In the genomic region with DNA sequence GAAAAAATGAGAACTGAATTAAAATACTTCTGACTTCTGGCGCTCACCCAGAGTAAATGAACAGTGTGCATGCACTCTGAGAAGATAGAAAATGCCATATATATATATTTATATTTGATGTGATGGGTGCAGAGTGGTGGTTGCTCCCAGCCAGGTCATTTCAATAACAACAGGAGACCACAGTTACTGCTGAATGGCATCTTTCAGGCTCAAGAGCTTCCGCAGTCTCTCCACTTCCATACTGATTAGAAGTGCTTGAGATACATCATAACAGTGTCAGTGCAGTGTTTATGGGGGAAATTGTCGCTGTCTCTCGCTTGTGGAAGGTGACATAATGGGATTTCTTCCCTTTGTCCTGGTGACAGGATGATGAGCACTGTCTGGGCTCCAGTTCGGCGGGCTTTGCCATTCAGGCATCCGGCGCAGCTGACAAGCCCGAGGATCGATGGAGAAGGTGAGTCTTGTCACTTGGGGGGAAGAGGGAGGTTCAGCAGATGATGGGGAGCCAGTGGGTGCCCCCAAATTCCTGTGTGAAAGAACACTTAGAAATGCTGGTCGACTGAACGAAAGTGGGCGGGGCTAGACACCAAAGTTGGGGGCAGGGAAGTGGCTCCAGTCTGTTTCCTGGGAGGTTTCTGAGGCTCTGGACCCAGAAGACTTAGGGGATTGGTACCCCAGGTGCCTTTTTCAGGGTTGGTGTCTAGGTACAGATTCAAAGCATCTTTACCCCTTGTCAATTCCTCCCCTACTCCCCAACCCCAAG, we compare ENCODE assay signal across 16 cellular contexts.
DNase-seq lines count a peak whose midpoint lies in the region; ATAC-seq, FAIRE-seq and TF ChIP-seq lines count a peak whose summit lies in the region.
"Had no signal": no experiment of that assay in that cellular context is flagged by ENCODE, and none has a peak within 500 bp of the region (broad histone marks: within the 10 kb centered on the region; RNA-seq: fewer than 3 reads in every experiment).

No MANE protein-coding gene starts in this region.

- DNase-seq in NCI-H2227 (lab: John Stamatoyannopoulos, UW; ENCODE audit: unreplicated experiment) (peak; percentile 76), H1 (ENCODE audit: low read depth in 1 of 2, low spot score in 2 of 2) (no peak), substantia nigra (lab: John Stamatoyannopoulos, UW) (peak in 14 of 49 donors; percentile 17 to 54 (median 28)), GM03348 (ENCODE audit: low spot score) (no peak), H7 (no peak)
- DNase-seq: ACHN, DND-41, HCEC 1CT, IMR-90, NCI-H1436, NCI-H1930, NCI-H510A had no signal

- H3K4me1 ChIP-seq in BLaER1 treated with 17β-estradiol and CSF1 and Interleukin-3, amounts not matched to agents 10 nM and 100 nM = peaks cover 4 to 24% (median 18%) of the 10 kb centered on the region in 10 experiments; a peak in 16 of 20 replicates
- peaks cover 0 to 4% (median 2%) of the 10 kb centered on the region in 4 experiments; a peak in 4 of 7 replicates for H3K4me1 ChIP-seq in H1 (replicated peaks in 1 of 4; ENCODE audit: control insufficient read depth in 3 of 4, insufficient read depth in 4 of 4, low read length in 3 of 4)

- no peak overlapping the region for H2AK5ac ChIP-seq in H1 (ENCODE audit: low read depth, low read length)

- CTCF ChIA-PET in H1 (lab: Charles Lee; ENCODE audit: partially characterized antibody) = interaction anchor here (0.8 to 1.0 kb wide), 3 partner anchors 11 to 30 kb away, joined by 3 read pairs; no protein-coding TSS in a partner anchor

- no peaks in the 10 kb centered on the region for H3K9me3 ChIP-seq in BLaER1 treated with 17β-estradiol and CSF1 and Interleukin-3, amounts not matched to agents 10 nM and 100 nM (replicated peaks in 1 of 11)
- no peaks in the 10 kb centered on the region for H3K9me3 ChIP-seq in H1 (ENCODE audit: insufficient read depth in 2 of 2, low read depth in 1 of 2, low read length in 1 of 2)

- H4K20me1 ChIP-seq in BLaER1 treated with 17β-estradiol and CSF1 and Interleukin-3, amounts not matched to agents 10 nM and 100 nM = no peaks in the 10 kb centered on the region
- H4K20me1 ChIP-seq in H1 (replicated peaks in 1 of 2; ENCODE audit: control insufficient read depth in 1 of 2, insufficient read depth in 2 of 2, low read length in 2 of 2) = no peaks in the 10 kb centered on the region

- no peak overlapping the region for H2BK15ac ChIP-seq in H1 (ENCODE audit: low read length)

- POLR2A ChIA-PET in H1 (lab: Charles Lee; ENCODE audit: partially characterized antibody) = no interaction called here

- no peak overlapping the region for H3K9ac ChIP-seq in BLaER1 treated with 17β-estradiol and CSF1 and Interleukin-3, amounts not matched to agents 10 nM and 100 nM
- H3K9ac ChIP-seq in H1 (replicated peaks in 1 of 4; ENCODE audit: extremely low read depth in 1 of 4, low read depth in 3 of 4, low read length in 3 of 4) = no peak overlapping the region

- TF ChIP-seq RAD21 in H1 (IDR thresholded peaks at IDR 0.05 in 1 of 2, conservative IDR thresholded peaks at IDR 0.05 in 1 of 2; ENCODE audit: low read depth in 2 of 2, low read length in 2 of 2) = no peak

- no peak overlapping the region for H3K18ac ChIP-seq in H1 (ENCODE audit: extremely low read depth, low read length)

- TF ChIP-seq CTCF in H1 (IDR thresholded peaks at IDR 0.05; ENCODE audit: control extremely low read depth in 1 of 3, insufficient read depth in 1 of 3, low read depth in 1 of 3, low read length in 3 of 3) = no peak

- H3K23ac ChIP-seq in H1 (ENCODE audit: insufficient read length) = no peak overlapping the region

- no peak overlapping the region for H4K8ac ChIP-seq in H1 (ENCODE audit: extremely low read depth, insufficient read depth, low read length)

- H3K79me1 ChIP-seq in H1 (ENCODE audit: low read depth, low read length) = no peaks in the 10 kb centered on the region

- H3K23me2 ChIP-seq in H1 (ENCODE audit: low read depth, low read length) = no peaks in the 10 kb centered on the region

- H2BK5ac ChIP-seq in H1 (ENCODE audit: low read depth, low read length) = peak overlapping the region; percentile 62; the same call in 1 of the 2 replicates

- no peaks in the 10 kb centered on the region for H3K36me3 ChIP-seq in BLaER1 treated with 17β-estradiol and CSF1 and Interleukin-3, amounts not matched to agents 10 nM and 100 nM
- H3K36me3 ChIP-seq in H1 (ENCODE audit: control insufficient read depth in 2 of 4, insufficient read depth in 4 of 4, low read length in 3 of 4) = no peaks in the 10 kb centered on the region
- no peaks in the 10 kb centered on the region for H3K36me3 ChIP-seq in H7 (replicated peaks; ENCODE audit: control insufficient read depth, insufficient read depth, low read length)

- H4K91ac ChIP-seq in H1 (replicated peaks; ENCODE audit: insufficient read length, low read length) = no peak overlapping the region

- TF ChIP-seq EP300 in H1 (IDR thresholded peaks at IDR 0.05; ENCODE audit: borderline replicate concordance in 1 of 2, low read depth in 2 of 2, low read length in 2 of 2) = no peak

- no peak overlapping the region for H3K14ac ChIP-seq in H1 (ENCODE audit: insufficient read length)

- no peak overlapping the region for H2BK12ac ChIP-seq in H1 (ENCODE audit: low read depth, low read length)

- 0 out of 2 replicates have a peak overlapping the region, but pooled peaks have one; percentile 70 for H2AFZ ChIP-seq in H1 (ENCODE audit: low read length)

- no peak overlapping the region for H2BK20ac ChIP-seq in H1 (ENCODE audit: low read length)

- H3K4me3 ChIP-seq in BLaER1 treated with 17β-estradiol and CSF1 and Interleukin-3, amounts not matched to agents 10 nM and 100 nM = no peak overlapping the region
- H3K4me3 ChIP-seq in H1 (ENCODE audit: extremely low read depth in 1 of 4, insufficient read depth in 2 of 4, low read depth in 3 of 4, low read length in 4 of 4) = no peak overlapping the region
- no peak overlapping the region for H3K4me3 ChIP-seq in H7 (ENCODE audit: insufficient read depth, low read depth, low read length)

- H3K27ac ChIP-seq in BLaER1 treated with 17β-estradiol and CSF1 and Interleukin-3, amounts not matched to agents 10 nM and 100 nM = no peak overlapping the region
- no peak overlapping the region for H3K27ac ChIP-seq in H1 (ENCODE audit: low read depth, low read length)
- H3K27ac ChIP-seq in substantia nigra (ENCODE audit: low read depth, low read length, poor library complexity, severe bottlenecking) = peak overlapping the region; percentile 72
- H3K27ac ChIP-seq: HL-60 had no signal

- H4K5ac ChIP-seq in H1 (ENCODE audit: insufficient read length, low read depth, low read length) = no peak overlapping the region

- no peak for FAIRE-seq in H1 (lab: Jason Lieb, UNC)

- no peaks in the 10 kb centered on the region for H3K27me3 ChIP-seq in BLaER1 treated with 17β-estradiol and CSF1 and Interleukin-3, amounts not matched to agents 10 nM and 100 nM
- H3K27me3 ChIP-seq in H1 (replicated peaks in 1 of 4; ENCODE audit: control insufficient read depth in 3 of 4, extremely low read depth in 1 of 4, insufficient read depth in 3 of 4, low read length in 3 of 4) = no peaks in the 10 kb centered on the region
- H3K27me3 ChIP-seq in H7 (ENCODE audit: control insufficient read depth, insufficient read depth, low read length) = no peaks in the 10 kb centered on the region

- H3K56ac ChIP-seq in H1 (replicated peaks; ENCODE audit: insufficient read length, low read depth, low read length) = no peak overlapping the region

- H3K4me2 ChIP-seq in BLaER1 treated with 17β-estradiol and CSF1 and Interleukin-3, amounts not matched to agents 10 nM and 100 nM = peak overlapping the region in 6 of 11 experiments; percentile 1 to 24 (median 4); a peak in 4 of 22 replicates
- H3K4me2 ChIP-seq in H1 (ENCODE audit: insufficient read depth in 1 of 2, low read depth in 2 of 2, low read length in 2 of 2) = peak overlapping the region; percentile 35 to 44; a peak in 2 of 4 replicates

- no peak for ATAC-seq in GM21717 (IDR thresholded peaks at IDR 0.05; ENCODE audit: unreplicated experiment)
- ATAC-seq: Panc1 had no signal

- 85% methylated on average over 13 of the region's 13 CpGs; no CpG with 5 or more reads in 1 of the 2 experiments for WGBS in H1 (ENCODE audit: extremely low coverage in 1 of 2, insufficient coverage in 1 of 2, insufficient read length in 1 of 2, insufficient replicate concordance in 2 of 2, low coverage in 1 of 2, low lambda C conversion rate in 2 of 2, missing lambda C conversion rate in 1 of 2), 2 experiments

- no peak overlapping the region for H2BK120ac ChIP-seq in H1 (replicated peaks; ENCODE audit: low read depth, low read length)

- H3K79me2 ChIP-seq in H1 (ENCODE audit: control insufficient read depth in 1 of 2, insufficient read depth in 2 of 2, low read length in 2 of 2) = no peaks in the 10 kb centered on the region

- no peak overlapping the region for H3K4ac ChIP-seq in H1 (replicated peaks; ENCODE audit: insufficient read length, low read depth, low read length)

- no peak for TF ChIP-seq POLR2A in H1 (IDR thresholded peaks at IDR 0.05; ENCODE audit: control extremely low read depth in 1 of 2, low read depth in 2 of 2, low read length in 2 of 2)

TF ChIP-seq in H1, 55 proteins besides CTCF, POLR2A, EP300 and RAD21 (continues in another document):
- TF ChIP-seq CHD2 (IDR thresholded peaks at IDR 0.05; ENCODE audit: low read length) (no peak), POU5F1 (IDR thresholded peaks at IDR 0.05; ENCODE audit: low read depth, low read length) (no peak), KDM1A (IDR thresholded peaks at IDR 0.05; ENCODE audit: borderline replicate concordance, low read length) (no peak), CREB1 (IDR thresholded peaks at IDR 0.05) (no peak), KDM5A (IDR thresholded peaks at IDR 0.05; ENCODE audit: low read length) (no peak), SAP30 (IDR thresholded peaks at IDR 0.05; ENCODE audit: insufficient read depth, insufficient replicate concordance, low read length) (no peak), EZH2 (IDR thresholded peaks at IDR 0.05; ENCODE audit: low read depth, low read length, severe bottlenecking) (no peak), JUND (IDR thresholded peaks at IDR 0.05; ENCODE audit: low read length) (no peak), SRF (IDR thresholded peaks at IDR 0.05; ENCODE audit: low read depth, low read length) (no peak)
- TF ChIP-seq, protein P1, sequence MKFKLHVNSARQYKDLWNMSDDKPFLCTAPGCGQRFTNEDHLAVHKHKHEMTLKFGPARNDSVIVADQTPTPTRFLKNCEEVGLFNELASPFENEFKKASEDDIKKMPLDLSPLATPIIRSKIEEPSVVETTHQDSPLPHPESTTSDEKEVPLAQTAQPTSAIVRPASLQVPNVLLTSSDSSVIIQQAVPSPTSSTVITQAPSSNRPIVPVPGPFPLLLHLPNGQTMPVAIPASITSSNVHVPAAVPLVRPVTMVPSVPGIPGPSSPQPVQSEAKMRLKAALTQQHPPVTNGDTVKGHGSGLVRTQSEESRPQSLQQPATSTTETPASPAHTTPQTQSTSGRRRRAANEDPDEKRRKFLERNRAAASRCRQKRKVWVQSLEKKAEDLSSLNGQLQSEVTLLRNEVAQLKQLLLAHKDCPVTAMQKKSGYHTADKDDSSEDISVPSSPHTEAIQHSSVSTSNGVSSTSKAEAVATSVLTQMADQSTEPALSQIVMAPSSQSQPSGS (IDR thresholded peaks at IDR 0.05; ENCODE audit: low read length) = no peak
